In the genomic region with DNA sequence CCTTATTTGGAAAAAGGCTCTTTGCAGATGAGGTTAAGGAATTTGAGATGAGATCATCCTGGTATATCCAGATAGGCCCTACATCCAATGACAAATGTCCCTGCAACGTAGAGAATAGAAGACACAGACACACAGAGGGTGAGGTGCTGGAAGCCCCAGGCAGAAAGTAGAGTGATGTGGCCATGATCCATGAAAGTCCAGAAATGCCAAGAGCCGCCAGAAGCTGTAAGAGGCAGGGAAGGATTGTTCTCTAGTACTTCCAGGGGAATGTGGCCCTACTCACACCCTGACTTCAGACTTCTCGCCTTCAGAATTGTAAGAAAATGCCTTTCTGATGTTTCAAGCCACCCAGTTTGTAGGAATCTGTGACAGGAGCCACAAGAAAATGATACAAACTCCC, we compare ENCODE assay signal across 16 cellular contexts. TPM values are rescaled to one million over a fixed set of nuclear protein-coding genes. Genes with fewer than 3 reads are reported as not detected.
"Had no signal": no experiment of that assay in that cellular context is flagged by ENCODE, and none has a peak within 500 bp of the region (broad histone marks: within the 10 kb centered on the region; RNA-seq: fewer than 3 reads in every experiment).

No MANE protein-coding gene starts in this region.

RNA-seq across cellular contexts. Expression of a gene that starts 15.9 kb away (rescaled TPM):
- total RNA-seq: activated CD4-positive, alpha-beta T cell treated with anti-CD3 and anti-CD28 coated beads, Interleukin-2, amount 10 ng/mL, durations not matched to agents 24 days and 14 days; activated CD8-positive, alpha-beta T cell treated with anti-CD3 and anti-CD28 coated beads for 36 hours; activated naive CD8-positive, alpha-beta T cell treated with anti-CD3 and anti-CD28 coated beads for 36 hours; activated T-helper 17 cell treated with anti-CD3 and anti-CD28 coated beads, Interleukin-2, amount 50 U/mL, for 72 hours; cerebellum; dermis microvascular lymphatic vessel endothelial cell; fibroblast of lung; gastrocnemius medialis; heart left ventricle; left cardiac atrium; natural killer cell treated with Interleukin-12 subunit alpha and Interleukin-12 subunit beta and Interleukin-15 and Interleukin-18, amount 100 ng/mL, for 72 hours; sciatic nerve; spleen; T-helper 1 cell treated with Interleukin-12 subunit alpha and Interleukin-12 subunit beta and Interleukin-4 antibody, amounts not matched to agents 30 ng/mL and 1 ng/mL, for 36 hours; uterus had no signal
- polyA plus RNA-seq: fibroblast of lung, heart left ventricle, immature natural killer cell, spleen had no signal

RNA-seq across cellular contexts. Expression of a gene that starts 56.3 kb away (rescaled TPM):
- total RNA-seq: activated CD4-positive, alpha-beta T cell treated with anti-CD3 and anti-CD28 coated beads, Interleukin-2, amount 10 ng/mL, durations not matched to agents 24 days and 14 days; activated CD8-positive, alpha-beta T cell treated with anti-CD3 and anti-CD28 coated beads for 36 hours; activated naive CD8-positive, alpha-beta T cell treated with anti-CD3 and anti-CD28 coated beads for 36 hours; activated T-helper 17 cell treated with anti-CD3 and anti-CD28 coated beads, Interleukin-2, amount 50 U/mL, for 72 hours; cerebellum; dermis microvascular lymphatic vessel endothelial cell; fibroblast of lung; heart left ventricle; left cardiac atrium; natural killer cell treated with Interleukin-12 subunit alpha and Interleukin-12 subunit beta and Interleukin-15 and Interleukin-18, amount 100 ng/mL, for 72 hours; spleen; T-helper 1 cell treated with Interleukin-12 subunit alpha and Interleukin-12 subunit beta and Interleukin-4 antibody, amounts not matched to agents 30 ng/mL and 1 ng/mL, for 36 hours had no signal
- polyA plus RNA-seq: fibroblast of lung, heart left ventricle, immature natural killer cell had no signal
